Comparison of ENCODE assay signal across 1 cellular context in genomic region chr6:157527471-157527907, GRCh38.
TF ChIP-seq lines count a peak whose summit lies in the region.

No MANE protein-coding gene starts in this region.

TF ChIP-seq in K562, 482 proteins besides CTCF, POLR2A, EP300 and RAD21 (continued from another document and continues in another):
- TF ChIP-seq MGA (IDR thresholded peaks at IDR 0.05) = peak; percentile 73
- no peak for TF ChIP-seq ZNF695 (CRISPR knock-in tag; IDR thresholded peaks at IDR 0.05)
- TF ChIP-seq IRF1 (CRISPR knock-in tag; IDR thresholded peaks at IDR 0.05; ENCODE audit: borderline replicate concordance) = no peak
- peak; percentile 83 for TF ChIP-seq ATF3 (IDR thresholded peaks at IDR 0.05)
- no peak for TF ChIP-seq ATF3 (CRISPR knock-in tag; conservative IDR thresholded peaks at IDR 0.05)
- TF ChIP-seq FUS (optimal IDR thresholded peaks at IDR 0.05; ENCODE audit: low read depth, low read length) = no peak
- peak; percentile 82 for TF ChIP-seq TFE3 (CRISPR knock-in tag; IDR thresholded peaks at IDR 0.05)
- TF ChIP-seq SAFB (IDR thresholded peaks at IDR 0.05; ENCODE audit: borderline replicate concordance, low read depth, low read length) = no peak
- TF ChIP-seq OTX1 (CRISPR knock-in tag; IDR thresholded peaks at IDR 0.05) = no peak
- no peak for TF ChIP-seq ZNF232 (CRISPR knock-in tag; IDR thresholded peaks at IDR 0.05)
- no peak for TF ChIP-seq SAFB2 (IDR thresholded peaks at IDR 0.05; ENCODE audit: borderline replicate concordance, low read depth, low read length, severe bottlenecking)
- no peak for TF ChIP-seq ELF4 (CRISPR knock-in tag; IDR thresholded peaks at IDR 0.05)
- no peak for TF ChIP-seq ZNF324 (CRISPR knock-in tag; IDR thresholded peaks at IDR 0.05)
- no peak for TF ChIP-seq CBFA2T3 (IDR thresholded peaks at IDR 0.05)
- no peak for TF ChIP-seq SRSF9 (IDR thresholded peaks at IDR 0.05; ENCODE audit: borderline replicate concordance, low read depth, low read length)
- no peak for TF ChIP-seq NR0B1 (IDR thresholded peaks at IDR 0.05; ENCODE audit: partially characterized antibody)
- no peak for TF ChIP-seq CCNT2 (IDR thresholded peaks at IDR 0.05; ENCODE audit: borderline replicate concordance, extremely low read depth, insufficient read length, low read depth, low read length)
- no peak for TF ChIP-seq CC2D1A (IDR thresholded peaks at IDR 0.05)
- TF ChIP-seq ARID4B (CRISPR knock-in tag; IDR thresholded peaks at IDR 0.05) = no peak
- no peak for TF ChIP-seq CHD2 (IDR thresholded peaks at IDR 0.05; ENCODE audit: low read depth, low read length)
- TF ChIP-seq MAX (CRISPR knock-in tag; IDR thresholded peaks at IDR 0.05) = no peak
- no peak for TF ChIP-seq RBM34 (IDR thresholded peaks at IDR 0.05; ENCODE audit: borderline replicate concordance, insufficient read depth, low read length)
- no peak for TF ChIP-seq ARID3A (IDR thresholded peaks at IDR 0.05; ENCODE audit: borderline replicate concordance, low read depth, low read length)
- TF ChIP-seq ZNF830 (CRISPR knock-in tag; IDR thresholded peaks at IDR 0.05) = no peak
- peak; percentile 17; the same call in 1 of the 2 replicates for TF ChIP-seq DPF2 (IDR thresholded peaks at IDR 0.05)
- 0 out of 4 replicates have a peak, but pooled peaks of 1 of the 2 experiments have one; percentile 8 for TF ChIP-seq RCOR1 (IDR thresholded peaks at IDR 0.05; ENCODE audit: borderline replicate concordance in 1 of 2, low read depth in 2 of 2, low read length in 2 of 2)
- TF ChIP-seq MYNN (IDR thresholded peaks at IDR 0.05) = no peak
- TF ChIP-seq MYNN (CRISPR knock-in tag; IDR thresholded peaks at IDR 0.05) = no peak
- TF ChIP-seq DACH1 (IDR thresholded peaks at IDR 0.05; ENCODE audit: partially characterized antibody) = no peak
- no peak for TF ChIP-seq ZNF696 (CRISPR knock-in tag; conservative IDR thresholded peaks at IDR 0.05)
- TF ChIP-seq ZNF778 (CRISPR knock-in tag; IDR thresholded peaks at IDR 0.05) = no peak
- TF ChIP-seq SFPQ (IDR thresholded peaks at IDR 0.05; ENCODE audit: low read depth, low read length) = no peak
